Comparison of ENCODE assay signal across 10 cellular contexts in genomic region chr14:92582706-92583452, GRCh38.
DNase-seq lines count a peak whose midpoint lies in the region; ATAC-seq and TF ChIP-seq lines count a peak whose summit lies in the region.
"Had no signal": no experiment of that assay in that cellular context is flagged by ENCODE, and none has a peak within 500 bp of the region (broad histone marks: within the 10 kb centered on the region; RNA-seq: fewer than 3 reads in every experiment).

No MANE protein-coding gene starts in this region.

- no peak for TF ChIP-seq CTCF in neutrophil (IDR thresholded peaks at IDR 0.05)
- TF ChIP-seq CTCF in mesothelial cell of epicardium (IDR thresholded peaks at IDR 0.05; ENCODE audit: unreplicated experiment): no peak

- intact Hi-C loops in head of caudate nucleus (cut with DNase I): no loop called here

- peak overlapping the region in 2 of 4 donors; percentile 6 to 77 for H3K4me3 Mint-ChIP-seq in IgD-negative memory B cell
- H3K4me3 Mint-ChIP-seq in mesothelial cell of epicardium: no peak overlapping the region

- H3K27ac ChIP-seq in neutrophil: peak overlapping the region; percentile 45
- H3K27ac ChIP-seq: epithelial cell of prostate, left ventricle myocardium inferior had no signal

- H3K4me1 Mint-ChIP-seq in IgD-negative memory B cell (peaks cover 25 to 41% (median 28%) of the 10 kb centered on the region in 3 donors), mesothelial cell of epicardium (peaks cover 16% of the 10 kb centered on the region)

- H3K36me3 ChIP-seq in neutrophil: peaks cover 47% of the 10 kb centered on the region

- DNase-seq in mesothelial cell of epicardium (ENCODE audit: low spot score in 2 of 2, unreplicated experiment in 2 of 2) (no peak), head of caudate nucleus (no peak)
- DNase-seq in stimulated activated CD4-positive, alpha-beta T cell treated with anti-CD3 and anti-CD28 coated beads, Interleukin-2, amount 100 ng/mL, for 24 hours: no peak
- DNase-seq: left ventricle myocardium inferior had no signal

- peaks cover 39 to 41% of the 10 kb centered on the region in 2 experiments for H3K4me1 ChIP-seq in neutrophil (ENCODE audit: control insufficient read depth in 1 of 2, insufficient read depth in 1 of 2, low read depth in 1 of 2, low read length in 1 of 2)

- H3K27me3 Mint-ChIP-seq in IgD-negative memory B cell: peaks cover 4% of the 10 kb centered on the region
- H3K27me3 Mint-ChIP-seq in mesothelial cell of epicardium (ENCODE audit: low read depth): no peaks in the 10 kb centered on the region

- H3K36me3 Mint-ChIP-seq in IgD-negative memory B cell: peaks cover 8% of the 10 kb centered on the region
- H3K36me3 Mint-ChIP-seq in mesothelial cell of epicardium: peaks cover 24% of the 10 kb centered on the region

- H3K27ac Mint-ChIP-seq in IgD-negative memory B cell: peak overlapping the region in 2 of 3 donors; percentile 65 to 67
- H3K27ac Mint-ChIP-seq in mesothelial cell of epicardium: no peak overlapping the region

- ATAC-seq in GM18870 (IDR thresholded peaks at IDR 0.05; ENCODE audit: unreplicated experiment) (peak; percentile 46), GM21825 (IDR thresholded peaks at IDR 0.05; ENCODE audit: unreplicated experiment) (peak; percentile 46)
- ATAC-seq: Panc1 had no signal

- H3K9me3 Mint-ChIP-seq in IgD-negative memory B cell (no peaks in the 10 kb centered on the region), mesothelial cell of epicardium (peaks cover 7% of the 10 kb centered on the region)

- H3K9me3 ChIP-seq in neutrophil: no peaks in the 10 kb centered on the region
- H3K9me3 ChIP-seq: left ventricle myocardium inferior had no signal

- no peaks in the 10 kb centered on the region for H3K27me3 ChIP-seq in neutrophil

- no peak overlapping the region for H3K4me3 ChIP-seq in neutrophil (ENCODE audit: low read depth in 1 of 2, low read length in 1 of 2)
- H3K4me3 ChIP-seq: left ventricle myocardium inferior had no signal
